ENCODE assay signal across 8 cellular contexts in genomic region chr3:113746955-113747718, GRCh38. TPM values are rescaled to one million over a fixed set of nuclear protein-coding genes. Genes with fewer than 3 reads are reported as not detected.
A peak's percentile ranks its signal among the peaks of the same experiment; 100 is the strongest.
DNase-seq lines count a peak whose midpoint lies in the region; ATAC-seq, FAIRE-seq and TF ChIP-seq lines count a peak whose summit lies in the region.

TSS of gene ATP6V1A (plus strand) at chr3:113747035. CDS start at chr3:113778754, 31,719 bp downstream.

- TF ChIP-seq CTCF in GM12865 (IDR thresholded peaks at IDR 0.05; ENCODE audit: insufficient read depth, low read depth, low read length, missing control alignments): no peak

- CTCF ChIA-PET in activated CD4-positive, alpha-beta T cell treated with anti-CD3 and anti-CD28 coated beads, Interleukin-2, amount 10 ng/mL, durations not matched to agents 7 days and 5 days (lab: Charles Lee): interaction anchor here (0.6 to 2.9 kb wide), 10 partner anchors 11 to 1921 kb away, joined by 3 to 28 read pairs (median 3); no protein-coding TSS in a partner anchor

- no peaks in the 10 kb centered on the region for H3K9me3 Mint-ChIP-seq in activated CD4-positive, alpha-beta T cell treated with anti-CD3 and anti-CD28 coated beads, Interleukin-2, amount 10 ng/mL, durations not matched to agents 7 days and 5 days
- no peaks in the 10 kb centered on the region for H3K9me3 Mint-ChIP-seq in memory B cell

- H3K4me1 Mint-ChIP-seq in activated CD4-positive, alpha-beta T cell treated with anti-CD3 and anti-CD28 coated beads, Interleukin-2, amount 10 ng/mL, durations not matched to agents 7 days and 5 days: peaks cover 47% of the 10 kb centered on the region
- H3K4me1 Mint-ChIP-seq in memory B cell: peaks cover 41% of the 10 kb centered on the region

- no peaks in the 10 kb centered on the region for H3K27me3 ChIP-seq in MG63

- peak within 1 kb of the TSS; percentile 100 for H3K27ac Mint-ChIP-seq in activated CD4-positive, alpha-beta T cell treated with anti-CD3 and anti-CD28 coated beads, Interleukin-2, amount 10 ng/mL, durations not matched to agents 7 days and 5 days
- H3K27ac Mint-ChIP-seq in memory B cell: peak within 1 kb of the TSS; percentile 100

- peak; percentile 64 for TF ChIP-seq POLR2A in H54 (IDR thresholded peaks at IDR 0.05; ENCODE audit: low read depth, low read length)

- H3K4me3 ChIP-seq in GM12865 (ENCODE audit: low read depth, low read length) (peak within 1 kb of the TSS; percentile 96), MG63 (peak within 1 kb of the TSS; percentile 98)

- H3K27me3 Mint-ChIP-seq in activated CD4-positive, alpha-beta T cell treated with anti-CD3 and anti-CD28 coated beads, Interleukin-2, amount 10 ng/mL, durations not matched to agents 7 days and 5 days: no peaks in the 10 kb centered on the region
- H3K27me3 Mint-ChIP-seq in memory B cell: no peaks in the 10 kb centered on the region

- peak; percentile 87 for DNase-seq in GM12865 (ENCODE audit: low read depth)
- peak; percentile 52 for DNase-seq in H54 (ENCODE audit: insufficient read length, low spot score)
- DNase-seq in MG63: no peak
- peak; percentile 80 for DNase-seq in activated CD4-positive, alpha-beta T cell treated with anti-CD3 and anti-CD28 coated beads, Interleukin-2, amount 10 ng/mL, durations not matched to agents 7 days and 5 days
- no peak for DNase-seq in dermis microvascular lymphatic vessel endothelial cell (ENCODE audit: low read depth in 2 of 2)
- DNase-seq in memory B cell (ENCODE audit: low spot score in 2 of 2): no peak
- DNase-seq in stimulated activated CD8-positive, alpha-beta memory T cell treated with anti-CD3 and anti-CD28 coated beads, Interleukin-12 subunit alpha, Interleukin-12 subunit beta, amount 100 ng/mL, for 24 hours (ENCODE audit: extremely low read depth): peak; percentile 26
- no peak for DNase-seq in NCI-H1436 treated with DMSO at 0.1 percent for 48 hours (lab: John Stamatoyannopoulos, UW)

- FAIRE-seq in H54 (lab: Jason Lieb, UNC): peak; percentile 65

- H3K9me3 ChIP-seq in MG63: no peaks in the 10 kb centered on the region

- peaks cover 15% of the 10 kb centered on the region for H3K36me3 Mint-ChIP-seq in activated CD4-positive, alpha-beta T cell treated with anti-CD3 and anti-CD28 coated beads, Interleukin-2, amount 10 ng/mL, durations not matched to agents 7 days and 5 days (ENCODE audit: low read depth)
- no peaks in the 10 kb centered on the region for H3K36me3 Mint-ChIP-seq in memory B cell

- H3K4me3 Mint-ChIP-seq in activated CD4-positive, alpha-beta T cell treated with anti-CD3 and anti-CD28 coated beads, Interleukin-2, amount 10 ng/mL, durations not matched to agents 7 days and 5 days: peak within 1 kb of the TSS; percentile 93
- H3K4me3 Mint-ChIP-seq in memory B cell: peak within 1 kb of the TSS; percentile 96

- peak; percentile 52 for ATAC-seq in memory B cell (ENCODE audit: low read depth)

- POLR2A ChIA-PET in activated CD4-positive, alpha-beta T cell treated with anti-CD3 and anti-CD28 coated beads, Interleukin-2, amount 10 ng/mL, durations not matched to agents 7 days and 5 days (lab: Charles Lee): interaction anchor here (0.9 kb wide), 1 partner anchor 16 kb away, joined by 5 read pairs; no protein-coding TSS in a partner anchor

- peaks cover 12% of the 10 kb centered on the region for H3K36me3 ChIP-seq in MG63

RNA-seq across cellular contexts. Expression of gene ATP6V1A, which starts in this region (rescaled TPM):
- 54.5 and 79.5 TPM in 2 replicates for total RNA-seq in MG63 (2014; rRNA removed; shearing (Covaris generic); ENCODE audit: low replicate concordance)
- total RNA-seq in activated CD4-positive, alpha-beta T cell treated with anti-CD3 and anti-CD28 coated beads, Interleukin-2, amount 10 ng/mL, durations not matched to agents 7 days and 5 days: 10 to 100 TPM; 40.7 to 41.7 TPM
- total RNA-seq in dermis microvascular lymphatic vessel endothelial cell: 123 and 156 TPM in 2 replicates

Comparison
In these comparisons a context has a peak if more than half of its experiments do, and no peak if none do; other contexts are left out.
1. DNase-seq: peak in GM12865 (single experiment), H54 (single experiment), activated CD4-positive, alpha-beta T cell treated with anti-CD3 and anti-CD28 coated beads, Interleukin-2, amount 10 ng/mL, durations not matched to agents 7 days and 5 days (single experiment) and stimulated activated CD8-positive, alpha-beta memory T cell treated with anti-CD3 and anti-CD28 coated beads, Interleukin-12 subunit alpha, Interleukin-12 subunit beta, amount 100 ng/mL, for 24 hours (single experiment); none in MG63 (single experiment), dermis microvascular lymphatic vessel endothelial cell (0 of 2), memory B cell (0 of 2) and NCI-H1436 treated with DMSO at 0.1 percent for 48 hours (single experiment).